ENCODE assay signal across 21 cellular contexts in genomic region chr5:9454491-9454890, GRCh38.
"Had no signal": no experiment of that assay in that cellular context is flagged by ENCODE, and none has a peak within 500 bp of the region (broad histone marks: within the 10 kb centered on the region; RNA-seq: fewer than 3 reads in every experiment).

No MANE protein-coding gene starts in this region.

- H3K36me3 ChIP-seq: colonic mucosa, gastrocnemius medialis, right atrium auricular region, spleen, tibial nerve, WERI-Rb-1 had no signal

- H3K27me3 Mint-ChIP-seq: activated CD4-positive, alpha-beta T cell treated with anti-CD3 and anti-CD28 coated beads, Interleukin-2, amount 10 ng/mL, durations not matched to agents 7 days and 5 days; naive thymus-derived CD4-positive, alpha-beta T cell; T-helper 17 cell had no signal

- H3K9me3 Mint-ChIP-seq: activated CD4-positive, alpha-beta T cell treated with anti-CD3 and anti-CD28 coated beads, Interleukin-2, amount 10 ng/mL, durations not matched to agents 7 days and 5 days had no signal

- H3K4me1 Mint-ChIP-seq: activated CD4-positive, alpha-beta T cell treated with anti-CD3 and anti-CD28 coated beads, Interleukin-2, amount 10 ng/mL, durations not matched to agents 7 days and 5 days; T-helper 17 cell had no signal

- H3K4me3 Mint-ChIP-seq: activated CD4-positive, alpha-beta T cell treated with anti-CD3 and anti-CD28 coated beads, Interleukin-2, amount 10 ng/mL, durations not matched to agents 7 days and 5 days; activated T-cell treated with anti-CD3 and anti-CD28 coated beads, Interleukin-2, amount 50 U/mL, for 72 hours; naive thymus-derived CD4-positive, alpha-beta T cell; T-helper 17 cell had no signal

- H3K27ac Mint-ChIP-seq: activated CD4-positive, alpha-beta T cell treated with anti-CD3 and anti-CD28 coated beads, Interleukin-2, amount 10 ng/mL, durations not matched to agents 7 days and 5 days; activated naive CD4-positive, alpha-beta T cell treated with anti-CD3 and anti-CD28 coated beads, Interleukin-2, amount 50 U/mL, for 72 hours; activated T-cell treated with anti-CD3 and anti-CD28 coated beads, Interleukin-2, amount 50 U/mL, for 72 hours; naive thymus-derived CD4-positive, alpha-beta T cell; T-helper 17 cell had no signal

- H3K4me3 ChIP-seq: colonic mucosa, esophagus squamous epithelium, gastrocnemius medialis, right atrium auricular region, spleen, tibial nerve had no signal

- H3K27me3 ChIP-seq: colonic mucosa, esophagus squamous epithelium, gastrocnemius medialis, right atrium auricular region, spleen, tibial nerve had no signal

- H3K27ac ChIP-seq: colonic mucosa, epithelial cell of prostate, esophagus squamous epithelium, gastrocnemius medialis, right atrium auricular region, spleen, WERI-Rb-1 had no signal

- H3K9me3 ChIP-seq: colonic mucosa, gastrocnemius medialis had no signal

- H3K4me1 ChIP-seq: colonic mucosa, gastrocnemius medialis, spleen had no signal

- DNase-seq: activated CD4-positive, alpha-beta T cell treated with anti-CD3 and anti-CD28 coated beads, Interleukin-2, amount 10 ng/mL, durations not matched to agents 7 days and 5 days; activated CD4-positive, CD25-positive, alpha-beta regulatory T cell treated with anti-CD3 and anti-CD28 coated beads, Interleukin-2, amount 50 U/mL, for 72 hours; activated naive CD4-positive, alpha-beta T cell; activated T-cell treated with anti-CD3 and anti-CD28 coated beads for 4 hours; activated T-cell treated with anti-CD3 and anti-CD28 coated beads, Interleukin-2, amount 50 U/mL, for 72 hours; colonic mucosa; effector CD8-positive, alpha-beta T cell; esophagus squamous epithelium; gastrocnemius medialis; glutamatergic neuron; left ventricle myocardium superior; naive thymus-derived CD4-positive, alpha-beta T cell; spleen; stimulated activated naive CD4-positive, alpha-beta T cell; T-helper 17 cell; T1000; WERI-Rb-1 had no signal

- H3K36me3 Mint-ChIP-seq: naive thymus-derived CD4-positive, alpha-beta T cell had no signal
